In the genomic region with DNA sequence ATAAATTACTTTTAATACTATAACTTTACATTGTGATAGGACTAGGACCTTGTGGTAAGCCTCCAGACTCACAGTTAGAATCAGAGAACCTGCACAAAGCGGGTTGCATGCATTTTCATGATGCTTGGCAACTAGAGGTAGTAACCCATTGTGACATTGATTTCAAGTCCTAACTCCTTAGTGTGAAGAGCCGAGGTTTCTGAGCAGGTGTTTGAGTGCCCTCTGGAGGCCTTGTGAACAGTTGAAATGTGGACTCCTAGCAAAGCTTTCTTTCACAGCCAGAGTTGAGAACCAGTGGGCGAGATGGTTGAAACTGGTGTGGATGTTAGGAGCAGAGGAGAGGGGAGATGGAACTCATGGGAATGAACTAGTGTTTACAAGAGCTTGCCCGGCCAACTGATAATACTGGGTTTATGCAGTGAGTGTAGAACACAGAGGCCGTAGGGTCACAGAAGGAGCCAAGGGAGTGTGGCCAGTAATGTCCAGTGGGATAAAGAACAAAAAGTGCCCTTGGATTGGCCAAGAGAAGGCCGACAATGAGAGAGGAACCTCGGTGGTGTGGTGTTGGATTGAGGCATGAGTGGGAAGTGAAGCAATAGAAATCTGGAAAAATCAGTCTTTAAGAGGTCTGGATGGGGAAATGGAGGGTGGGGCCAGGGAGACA, we compare ENCODE assay signal across 8 cellular contexts. TPM values are rescaled to one million over a fixed set of nuclear protein-coding genes. Genes with fewer than 3 reads are reported as not detected.
DNase-seq lines count a peak whose midpoint lies in the region; ATAC-seq and TF ChIP-seq lines count a peak whose summit lies in the region.

No MANE protein-coding gene starts in this region.

- peaks cover 19% of the 10 kb centered on the region for H4K20me1 ChIP-seq in GM23338 (replicated peaks; ENCODE audit: insufficient read depth)

- H3K27me3 Mint-ChIP-seq in GM23338 (ENCODE audit: insufficient read depth, low read depth, poor library complexity), result no peaks in the 10 kb centered on the region
- H3K27me3 Mint-ChIP-seq in activated CD8-positive, alpha-beta T cell treated with anti-CD3 and anti-CD28 coated beads, Interleukin-2, amount 10 ng/mL, durations not matched to agents 7 days and 5 days (ENCODE audit: low read depth), result no peaks in the 10 kb centered on the region
- no peaks in the 10 kb centered on the region for H3K27me3 Mint-ChIP-seq in natural killer cell (ENCODE audit: low read depth in 2 of 2)

- intact Hi-C loops in natural killer cell (cut with micrococcal nuclease), result loop anchor here (1.0 kb wide), 1 partner anchor 79 kb away; no protein-coding TSS in a partner anchor

- CTCF ChIA-PET in activated CD8-positive, alpha-beta T cell treated with anti-CD3 and anti-CD28 coated beads, Interleukin-2, amount 10 ng/mL, durations not matched to agents 7 days and 5 days (lab: Charles Lee), result interaction anchor here (0.7 to 11.8 kb wide), 15 partner anchors 9 to 787 kb away, joined by 3 to 72 read pairs (median 4); a partner anchor contains a TSS

- H3K4me1 ChIP-seq in GM23338 (ENCODE audit: insufficient read depth), result no peaks in the 10 kb centered on the region

- H3K4me1 Mint-ChIP-seq in GM23338, result peaks cover 3% of the 10 kb centered on the region; the same call in 2 of the 3 replicates
- H3K4me1 Mint-ChIP-seq in activated CD8-positive, alpha-beta T cell treated with anti-CD3 and anti-CD28 coated beads, Interleukin-2, amount 10 ng/mL, durations not matched to agents 7 days and 5 days (ENCODE audit: low read depth), result peaks cover 10% of the 10 kb centered on the region
- H3K4me1 Mint-ChIP-seq in natural killer cell, result peaks cover 21 to 28% of the 10 kb centered on the region in 2 donors

- no peaks in the 10 kb centered on the region for H3K36me3 ChIP-seq in GM23338 (ENCODE audit: insufficient read depth)

- H3K4me3 Mint-ChIP-seq in GM23338, result no peak overlapping the region
- H3K4me3 Mint-ChIP-seq in activated CD8-positive, alpha-beta T cell treated with anti-CD3 and anti-CD28 coated beads, Interleukin-2, amount 10 ng/mL, durations not matched to agents 7 days and 5 days, result no peak overlapping the region
- no peak overlapping the region for H3K4me3 Mint-ChIP-seq in natural killer cell

- H3K9me3 Mint-ChIP-seq in GM23338 (no peaks in the 10 kb centered on the region), natural killer cell (no peaks in the 10 kb centered on the region)
- no peaks in the 10 kb centered on the region for H3K9me3 Mint-ChIP-seq in activated CD8-positive, alpha-beta T cell treated with anti-CD3 and anti-CD28 coated beads, Interleukin-2, amount 10 ng/mL, durations not matched to agents 7 days and 5 days (ENCODE audit: insufficient read depth)

- H3K36me3 Mint-ChIP-seq in GM23338 (ENCODE audit: low read depth) (peaks cover 7% of the 10 kb centered on the region; the same call in 1 of the 3 replicates), natural killer cell (peaks cover 9% of the 10 kb centered on the region)
- peaks cover 11% of the 10 kb centered on the region for H3K36me3 Mint-ChIP-seq in activated CD8-positive, alpha-beta T cell treated with anti-CD3 and anti-CD28 coated beads, Interleukin-2, amount 10 ng/mL, durations not matched to agents 7 days and 5 days (ENCODE audit: low read depth)

- H3K4me2 ChIP-seq in GM23338, result no peak overlapping the region

- H3K27me3 ChIP-seq in GM23338 (ENCODE audit: insufficient read depth), result no peaks in the 10 kb centered on the region

- DNase-seq in GM23338 (ENCODE audit: low spot score) (peak; percentile 87), NCI-H748 treated with DMSO at 0.1 percent for 48 hours (lab: John Stamatoyannopoulos, UW) (peak; percentile 25), natural killer cell (peak; percentile 19), mesenteric fat pad (ENCODE audit: low spot score) (no peak)
- peak; percentile 68 for DNase-seq in activated CD8-positive, alpha-beta T cell treated with anti-CD3 and anti-CD28 coated beads, Interleukin-2, amount 10 ng/mL, durations not matched to agents 7 days and 5 days

- no peaks in the 10 kb centered on the region for H3K9me2 ChIP-seq in GM23338 (ENCODE audit: insufficient read depth)

- no peak overlapping the region for H3K27ac Mint-ChIP-seq in GM23338
- no peak overlapping the region for H3K27ac Mint-ChIP-seq in activated CD8-positive, alpha-beta T cell treated with anti-CD3 and anti-CD28 coated beads, Interleukin-2, amount 10 ng/mL, durations not matched to agents 7 days and 5 days
- peak overlapping the region in 1 of 2 donors; percentile 3 for H3K27ac Mint-ChIP-seq in natural killer cell

- H3K27ac ChIP-seq in C4-2B (no peak overlapping the region), GM23338 (ENCODE audit: low read depth) (no peak overlapping the region)

- POLR2A ChIA-PET in activated CD8-positive, alpha-beta T cell treated with anti-CD3 and anti-CD28 coated beads, Interleukin-2, amount 10 ng/mL, durations not matched to agents 7 days and 5 days (lab: Charles Lee), result no interaction called here

- no peak overlapping the region for H2AFZ ChIP-seq in GM23338

- ATAC-seq in GM23338 (peak; percentile 94), esophagus mucosa (peak; percentile 76), natural killer cell (peak; percentile 66 to 86 (median 82)), HG02642 (IDR thresholded peaks at IDR 0.05; ENCODE audit: poor library complexity, unreplicated experiment) (no peak)
- ATAC-seq in activated CD8-positive, alpha-beta T cell treated with anti-CD3 and anti-CD28 coated beads, Interleukin-2, amount 10 ng/mL, durations not matched to agents 7 days and 5 days, result peak; percentile 86

- H3K79me2 ChIP-seq in GM23338 (replicated peaks; ENCODE audit: insufficient read depth), result 0 out of 2 replicates have a peak, but pooled peaks cover 8% of the 10 kb centered on the region

- no peaks in the 10 kb centered on the region for H3F3A ChIP-seq in GM23338 (replicated peaks; ENCODE audit: low read depth)

- no peak overlapping the region for H3K4me3 ChIP-seq in GM23338

- TF ChIP-seq CTCF in C4-2B (conservative IDR thresholded peaks at IDR 0.05) (peak; percentile 71), GM23338 (conservative IDR thresholded peaks at IDR 0.05; ENCODE audit: low read depth in 2 of 2) (peak; percentile 79 to 92), natural killer cell (IDR thresholded peaks at IDR 0.05) (peak; percentile 66)

TF ChIP-seq in GM23338, 12 proteins besides CTCF, POLR2A, EP300 and RAD21:
- TF ChIP-seq ZNF114 (CRISPR knock-in tag; IDR thresholded peaks at IDR 0.05) (no peak), CREB1 (CRISPR knock-in tag; IDR thresholded peaks at IDR 0.05; ENCODE audit: low read depth) (no peak)
- TF ChIP-seq, protein P1, sequence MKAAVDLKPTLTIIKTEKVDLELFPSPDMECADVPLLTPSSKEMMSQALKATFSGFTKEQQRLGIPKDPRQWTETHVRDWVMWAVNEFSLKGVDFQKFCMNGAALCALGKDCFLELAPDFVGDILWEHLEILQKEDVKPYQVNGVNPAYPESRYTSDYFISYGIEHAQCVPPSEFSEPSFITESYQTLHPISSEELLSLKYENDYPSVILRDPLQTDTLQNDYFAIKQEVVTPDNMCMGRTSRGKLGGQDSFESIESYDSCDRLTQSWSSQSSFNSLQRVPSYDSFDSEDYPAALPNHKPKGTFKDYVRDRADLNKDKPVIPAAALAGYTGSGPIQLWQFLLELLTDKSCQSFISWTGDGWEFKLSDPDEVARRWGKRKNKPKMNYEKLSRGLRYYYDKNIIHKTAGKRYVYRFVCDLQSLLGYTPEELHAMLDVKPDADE (IDR thresholded peaks at IDR 0.05), result no peak

RNA-seq across cellular contexts. Expression of a gene that starts 10.9 kb away (rescaled TPM):
- 35.2 and 89.2 TPM in 2 replicates for total RNA-seq in GM23338 (2014; rRNA removed; shearing (Covaris generic))
- 8.1 and 9.7 TPM in 2 replicates for polyA plus RNA-seq in GM23338 (2016; fragmentation: Nextera tagmentation; extraction: Ambion mirVana)
- 10 to 100 TPM; 39.8 to 41.4 TPM for total RNA-seq in activated CD8-positive, alpha-beta T cell treated with anti-CD3 and anti-CD28 coated beads, Interleukin-2, amount 10 ng/mL, durations not matched to agents 7 days and 5 days
- total RNA-seq in esophagus mucosa (38.4 TPM), natural killer cell (10 to 100 TPM; 36.0 to 47.3 (median 46.9) TPM), mesenteric fat pad (85.0 TPM)

RNA-seq across cellular contexts. Expression of a gene that starts 11.3 kb away (rescaled TPM):
- total RNA-seq in GM23338 (2014; rRNA removed; shearing (Covaris generic)), result 0.31 TPM in 1 of 2 replicates, not detected in the other
- polyA plus RNA-seq in GM23338 (2016; fragmentation: Nextera tagmentation; extraction: Ambion mirVana), result 0.08 and 0.37 TPM in 2 replicates
- 10 to 100 TPM; 14.8 to 16.2 TPM for total RNA-seq in activated CD8-positive, alpha-beta T cell treated with anti-CD3 and anti-CD28 coated beads, Interleukin-2, amount 10 ng/mL, durations not matched to agents 7 days and 5 days
- 9.9 TPM for total RNA-seq in esophagus mucosa
- 10 to 100 TPM; 37.6 to 42.4 (median 39.1) TPM for total RNA-seq in natural killer cell
- 68.7 TPM for total RNA-seq in mesenteric fat pad
